1 cellular context compared by ENCODE assay signal in the genomic region with DNA sequence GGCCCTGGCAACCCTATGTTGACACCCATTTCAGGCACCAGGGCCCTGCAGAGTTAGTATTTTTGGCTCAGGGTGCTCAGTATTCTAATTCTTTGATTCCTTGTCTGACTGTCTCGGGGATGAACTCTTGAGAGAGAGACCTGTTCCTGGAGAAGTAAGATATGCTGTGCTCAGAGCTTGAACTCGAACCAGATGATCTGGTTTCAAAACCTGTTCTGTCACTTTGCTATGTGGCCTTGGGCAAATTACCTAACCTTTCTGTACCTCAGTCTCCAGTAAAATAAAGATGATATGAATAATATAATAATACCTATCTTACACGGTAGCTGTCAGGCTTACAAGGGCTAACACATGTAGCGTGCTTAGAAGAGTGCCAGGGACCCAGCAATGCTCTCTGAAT.
TF ChIP-seq lines count a peak whose summit lies in the region.

No MANE protein-coding gene starts in this region.

TF ChIP-seq in K562, 482 proteins besides CTCF, POLR2A, EP300 and RAD21 (continued from another document):
- TF ChIP-seq, protein P1, sequence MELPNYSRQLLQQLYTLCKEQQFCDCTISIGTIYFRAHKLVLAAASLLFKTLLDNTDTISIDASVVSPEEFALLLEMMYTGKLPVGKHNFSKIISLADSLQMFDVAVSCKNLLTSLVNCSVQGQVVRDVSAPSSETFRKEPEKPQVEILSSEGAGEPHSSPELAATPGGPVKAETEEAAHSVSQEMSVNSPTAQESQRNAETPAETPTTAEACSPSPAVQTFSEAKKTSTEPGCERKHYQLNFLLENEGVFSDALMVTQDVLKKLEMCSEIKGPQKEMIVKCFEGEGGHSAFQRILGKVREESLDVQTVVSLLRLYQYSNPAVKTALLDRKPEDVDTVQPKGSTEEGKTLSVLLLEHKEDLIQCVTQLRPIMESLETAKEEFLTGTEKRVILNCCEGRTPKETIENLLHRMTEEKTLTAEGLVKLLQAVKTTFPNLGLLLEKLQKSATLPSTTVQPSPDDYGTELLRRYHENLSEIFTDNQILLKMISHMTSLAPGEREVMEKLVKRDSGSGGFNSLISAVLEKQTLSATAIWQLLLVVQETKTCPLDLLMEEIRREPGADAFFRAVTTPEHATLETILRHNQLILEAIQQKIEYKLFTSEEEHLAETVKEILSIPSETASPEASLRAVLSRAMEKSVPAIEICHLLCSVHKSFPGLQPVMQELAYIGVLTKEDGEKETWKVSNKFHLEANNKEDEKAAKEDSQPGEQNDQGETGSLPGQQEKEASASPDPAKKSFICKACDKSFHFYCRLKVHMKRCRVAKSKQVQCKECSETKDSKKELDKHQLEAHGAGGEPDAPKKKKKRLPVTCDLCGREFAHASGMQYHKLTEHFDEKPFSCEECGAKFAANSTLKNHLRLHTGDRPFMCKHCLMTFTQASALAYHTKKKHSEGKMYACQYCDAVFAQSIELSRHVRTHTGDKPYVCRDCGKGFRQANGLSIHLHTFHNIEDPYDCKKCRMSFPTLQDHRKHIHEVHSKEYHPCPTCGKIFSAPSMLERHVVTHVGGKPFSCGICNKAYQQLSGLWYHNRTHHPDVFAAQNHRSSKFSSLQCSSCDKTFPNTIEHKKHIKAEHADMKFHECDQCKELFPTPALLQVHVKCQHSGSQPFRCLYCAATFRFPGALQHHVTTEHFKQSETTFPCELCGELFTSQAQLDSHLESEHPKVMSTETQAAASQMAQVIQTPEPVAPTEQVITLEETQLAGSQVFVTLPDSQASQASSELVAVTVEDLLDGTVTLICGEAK (IDR thresholded peaks at IDR 0.05): no peak
- TF ChIP-seq, protein P1 (CRISPR knock-in tag; IDR thresholded peaks at IDR 0.05): no peak
